In the genomic region with DNA sequence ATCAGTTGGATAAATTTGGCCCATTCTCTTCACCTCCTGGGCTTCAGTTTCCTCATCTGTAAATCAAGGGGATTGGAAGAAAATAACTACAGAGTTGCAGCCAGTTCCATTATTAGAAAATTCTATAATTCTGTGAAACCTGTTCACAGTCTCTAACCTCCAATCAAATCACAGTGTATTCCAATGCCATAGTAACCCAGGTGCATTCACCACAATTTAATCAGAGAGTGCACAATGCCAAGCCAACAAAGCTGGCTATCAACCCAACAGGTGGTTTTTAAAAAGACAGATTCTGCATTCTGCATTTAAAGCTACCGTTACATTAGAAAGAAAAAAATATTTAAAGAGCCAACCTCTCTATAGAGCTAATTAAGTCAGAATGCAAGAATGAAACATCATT, we compare ENCODE assay signal across 15 cellular contexts.
DNase-seq lines count a peak whose midpoint lies in the region; ATAC-seq, FAIRE-seq and TF ChIP-seq lines count a peak whose summit lies in the region.
"Had no signal": no experiment of that assay in that cellular context is flagged by ENCODE, and none has a peak within 500 bp of the region (broad histone marks: within the 10 kb centered on the region; RNA-seq: fewer than 3 reads in every experiment).

No MANE protein-coding gene starts in this region.

- H4K5ac ChIP-seq in H1 (ENCODE audit: insufficient read length, low read depth, low read length) = no peak overlapping the region

- H3K4ac ChIP-seq in H1 (replicated peaks; ENCODE audit: insufficient read length, low read depth, low read length) = no peak overlapping the region

- no peaks in the 10 kb centered on the region for H3K79me1 ChIP-seq in H1 (ENCODE audit: low read depth, low read length)

- no peak overlapping the region for H2BK20ac ChIP-seq in H1 (ENCODE audit: low read length)

- no peak for TF ChIP-seq RAD21 in H1 (IDR thresholded peaks at IDR 0.05 in 1 of 2, conservative IDR thresholded peaks at IDR 0.05 in 1 of 2; ENCODE audit: low read depth in 2 of 2, low read length in 2 of 2)

- no peaks in the 10 kb centered on the region for H3K79me2 ChIP-seq in H1 (ENCODE audit: control insufficient read depth in 1 of 2, insufficient read depth in 2 of 2, low read length in 2 of 2)

- no peak overlapping the region for H2BK12ac ChIP-seq in H1 (ENCODE audit: low read depth, low read length)

- no peaks in the 10 kb centered on the region; a peak in 1 of 8 replicates for H3K36me3 ChIP-seq in H1 (ENCODE audit: control insufficient read depth in 2 of 4, insufficient read depth in 4 of 4, low read length in 3 of 4)

- peak overlapping the region; percentile 15 to 34; a peak in 1 of 4 replicates for H3K4me2 ChIP-seq in H1 (ENCODE audit: insufficient read depth in 1 of 2, low read depth in 2 of 2, low read length in 2 of 2)

- no peak for TF ChIP-seq CTCF in H1 (IDR thresholded peaks at IDR 0.05; ENCODE audit: control extremely low read depth in 1 of 3, insufficient read depth in 1 of 3, low read depth in 1 of 3, low read length in 3 of 3)

- H3K56ac ChIP-seq in H1 (replicated peaks; ENCODE audit: insufficient read length, low read depth, low read length) = no peak overlapping the region

- H3K4me1 ChIP-seq in H1 (replicated peaks in 1 of 4; ENCODE audit: control insufficient read depth in 3 of 4, insufficient read depth in 4 of 4, low read length in 3 of 4) = peaks cover 0 to 12% (median under 1%) of the 10 kb centered on the region in 4 experiments; a peak in 4 of 7 replicates

- no peak overlapping the region for H3K23ac ChIP-seq in H1 (ENCODE audit: insufficient read length)

- H2BK120ac ChIP-seq in H1 (replicated peaks; ENCODE audit: low read depth, low read length) = peak overlapping the region; percentile 61

- TF ChIP-seq EP300 in H1 (IDR thresholded peaks at IDR 0.05; ENCODE audit: borderline replicate concordance in 1 of 2, low read depth in 2 of 2, low read length in 2 of 2) = no peak

- H2AFZ ChIP-seq in H1 (ENCODE audit: low read length) = no peak overlapping the region

- H3K9ac ChIP-seq in H1 (replicated peaks in 1 of 4; ENCODE audit: extremely low read depth in 1 of 4, low read depth in 3 of 4, low read length in 3 of 4) = no peak overlapping the region

- POLR2A ChIA-PET in H1 (lab: Charles Lee; ENCODE audit: partially characterized antibody) = no interaction called here

- no peak overlapping the region; the same call in 1 of the 2 replicates for H2BK5ac ChIP-seq in H1 (ENCODE audit: low read depth, low read length)

- H4K8ac ChIP-seq in H1 (ENCODE audit: extremely low read depth, insufficient read depth, low read length) = no peak overlapping the region

- no peak overlapping the region for H3K27ac ChIP-seq in H1 (ENCODE audit: low read depth, low read length)

- no peak overlapping the region for H2AK5ac ChIP-seq in H1 (ENCODE audit: low read depth, low read length)

- no peaks in the 10 kb centered on the region; a peak in 1 of 4 replicates for H3K9me3 ChIP-seq in H1 (ENCODE audit: insufficient read depth in 2 of 2, low read depth in 1 of 2, low read length in 1 of 2)

- CTCF ChIA-PET in H1 (lab: Charles Lee; ENCODE audit: partially characterized antibody) = no interaction called here

- H3K23me2 ChIP-seq in H1 (ENCODE audit: low read depth, low read length) = no peaks in the 10 kb centered on the region

- no peak overlapping the region for H3K14ac ChIP-seq in H1 (ENCODE audit: insufficient read length)

- TF ChIP-seq POLR2A in H1 (IDR thresholded peaks at IDR 0.05; ENCODE audit: control extremely low read depth in 1 of 2, low read depth in 2 of 2, low read length in 2 of 2) = no peak

- no peaks in the 10 kb centered on the region for H3K27me3 ChIP-seq in H1 (replicated peaks in 1 of 4; ENCODE audit: control insufficient read depth in 3 of 4, extremely low read depth in 1 of 4, insufficient read depth in 3 of 4, low read length in 3 of 4)

- no peak overlapping the region for H2BK15ac ChIP-seq in H1 (ENCODE audit: low read length)

- no peak for ATAC-seq in HG02938 (IDR thresholded peaks at IDR 0.05; ENCODE audit: unreplicated experiment)
- ATAC-seq: K562 had no signal

- FAIRE-seq in H1 (lab: Jason Lieb, UNC) = no peak
- FAIRE-seq: K562 had no signal

- H3K18ac ChIP-seq in H1 (ENCODE audit: extremely low read depth, low read length) = no peak overlapping the region

- no peak overlapping the region for H4K91ac ChIP-seq in H1 (replicated peaks; ENCODE audit: insufficient read length, low read length)

- no peak overlapping the region for H3K4me3 ChIP-seq in H1 (ENCODE audit: extremely low read depth in 1 of 4, insufficient read depth in 2 of 4, low read depth in 3 of 4, low read length in 4 of 4)
- H3K4me3 ChIP-seq: K562 had no signal

- 40% methylated on average over 1 of the region's 1 CpG; no CpG with 5 or more reads in 1 of the 2 experiments for WGBS in H1 (ENCODE audit: extremely low coverage in 1 of 2, insufficient coverage in 1 of 2, insufficient read length in 1 of 2, insufficient replicate concordance in 2 of 2, low coverage in 1 of 2, low lambda C conversion rate in 2 of 2, missing lambda C conversion rate in 1 of 2), 2 experiments

- H4K20me1 ChIP-seq in H1 (replicated peaks in 1 of 2; ENCODE audit: control insufficient read depth in 1 of 2, insufficient read depth in 2 of 2, low read length in 2 of 2) = no peaks in the 10 kb centered on the region

- peak; percentile 88 for DNase-seq in NCI-H1105 treated with DMSO at 0.1 percent for 48 hours (lab: John Stamatoyannopoulos, UW)
- DNase-seq in NCI-H1930 (lab: John Stamatoyannopoulos, UW) = peak; percentile 72 to 80
- peak; percentile 23 for DNase-seq in NCI-H345 treated with DMSO at 0.1 percent for 48 hours (lab: John Stamatoyannopoulos, UW; ENCODE audit: unreplicated experiment)
- DNase-seq in H1 (ENCODE audit: low read depth in 1 of 2, low spot score in 2 of 2) = no peak
- DNase-seq in stimulated activated CD4-positive, alpha-beta T cell treated with anti-CD3 and anti-CD28 coated beads, Interleukin-4, amount 100 ng/mL, for 4 hours = no peak
- DNase-seq in mesenteric fat pad (ENCODE audit: low spot score) = no peak
- DNase-seq in inferior parietal cortex (ENCODE audit: extremely low spot score) = no peak
- DNase-seq: CD4-positive, alpha-beta memory T cell; H7; NCI-H2029; NCI-H510A treated with DMSO at 0.1 percent for 48 hours; NK-92 treated with Interleukin-12 subunit alpha and Interleukin-12 subunit beta, amount 100 ng/mL, for 24 hours; SHP77 had no signal

TF ChIP-seq in H1, 55 proteins besides CTCF, POLR2A, EP300 and RAD21:
- TF ChIP-seq SAP30 (IDR thresholded peaks at IDR 0.05; ENCODE audit: insufficient read depth, insufficient replicate concordance, low read length) = no peak
- no peak for TF ChIP-seq SP2 (IDR thresholded peaks at IDR 0.05; ENCODE audit: low read length)
- TF ChIP-seq, protein P1, sequence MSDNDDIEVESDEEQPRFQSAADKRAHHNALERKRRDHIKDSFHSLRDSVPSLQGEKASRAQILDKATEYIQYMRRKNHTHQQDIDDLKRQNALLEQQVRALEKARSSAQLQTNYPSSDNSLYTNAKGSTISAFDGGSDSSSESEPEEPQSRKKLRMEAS (IDR thresholded peaks at IDR 0.05) = no peak
- TF ChIP-seq KDM1A (IDR thresholded peaks at IDR 0.05; ENCODE audit: borderline replicate concordance, low read length) = no peak

Comparison
In these comparisons a context has a peak if more than half of its experiments do, and no peak if none do; other contexts are left out.
1. DNase-seq: peak in NCI-H1105 treated with DMSO at 0.1 percent for 48 hours (single experiment), NCI-H1930 (2 of 2) and NCI-H345 treated with DMSO at 0.1 percent for 48 hours (single experiment); none in H1 (0 of 2), stimulated activated CD4-positive, alpha-beta T cell treated with anti-CD3 and anti-CD28 coated beads, Interleukin-4, amount 100 ng/mL, for 4 hours (0 of 2), mesenteric fat pad (single experiment) and inferior parietal cortex (single experiment).